Comparison of ENCODE assay signal across 9 cellular contexts in the genomic region with DNA sequence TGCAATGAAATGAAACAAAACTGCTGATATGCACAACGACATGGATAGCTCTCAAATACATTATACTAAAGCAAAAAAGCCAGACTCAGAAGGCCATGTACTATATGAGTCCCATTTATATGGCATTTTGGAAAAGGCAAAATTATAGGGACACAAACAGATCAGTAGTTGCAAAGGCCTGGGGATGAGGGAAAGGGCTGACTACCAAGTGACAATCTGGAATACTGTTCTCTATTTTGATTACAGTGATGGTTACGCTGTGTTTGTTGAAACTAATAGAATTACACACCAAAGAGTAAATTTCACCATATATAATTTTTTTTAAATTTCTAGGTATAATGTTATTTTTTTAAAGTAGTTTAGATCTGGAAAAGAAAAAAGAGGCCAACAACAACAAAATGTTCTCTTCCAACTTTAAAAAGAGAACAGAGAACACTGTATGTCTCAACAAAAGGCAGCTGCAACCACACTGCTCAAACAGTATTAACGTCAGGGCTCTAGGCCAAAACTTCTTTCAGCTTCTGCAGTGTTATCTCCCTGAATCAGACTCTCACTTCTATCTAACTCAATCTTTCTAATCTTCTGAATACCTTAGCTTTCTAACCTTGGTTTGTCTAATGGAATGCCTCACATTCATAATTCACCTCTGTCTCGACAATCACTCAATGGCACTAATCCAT.
DNase-seq lines count a peak whose midpoint lies in the region; ATAC-seq lines count a peak whose summit lies in the region.
"Had no signal": no experiment of that assay in that cellular context is flagged by ENCODE, and none has a peak within 500 bp of the region (broad histone marks: within the 10 kb centered on the region; RNA-seq: fewer than 3 reads in every experiment).

No MANE protein-coding gene starts in this region.

- H3K36me3 ChIP-seq in skeletal muscle satellite cell (ENCODE audit: insufficient read depth, low read length) = peaks cover 7% of the 10 kb centered on the region
- H3K36me3 ChIP-seq: thoracic aorta had no signal

- no peaks in the 10 kb centered on the region for H3K27me3 ChIP-seq in skeletal muscle satellite cell (ENCODE audit: control insufficient read depth, insufficient read depth, low read length)

- peak overlapping the region; percentile 29 for H3K9ac ChIP-seq in skeletal muscle satellite cell (ENCODE audit: low read depth, low read length)

- peak overlapping the region; percentile 17 for H3K4me3 ChIP-seq in skeletal muscle satellite cell (ENCODE audit: low read length)
- H3K4me3 ChIP-seq: thoracic aorta had no signal

- no peaks in the 10 kb centered on the region for H3K9me3 ChIP-seq in skeletal muscle satellite cell (replicated peaks; ENCODE audit: low read length)
- H3K9me3 ChIP-seq: thoracic aorta had no signal

- H3K4me2 ChIP-seq in skeletal muscle satellite cell (ENCODE audit: low read length) = peak overlapping the region; percentile 65

- H3K4me1 ChIP-seq in skeletal muscle satellite cell (ENCODE audit: control insufficient read depth, insufficient read depth, low read length) = peaks cover 22% of the 10 kb centered on the region

- DNase-seq in NCI-H82 treated with DMSO at 0.1 percent for 48 hours (lab: John Stamatoyannopoulos, UW; ENCODE audit: unreplicated experiment) (peak; percentile 99), fibroblast of the conjunctiva (ENCODE audit: low read depth) (peak; percentile 24), iPS-NIHi11 (ENCODE audit: low spot score) (no peak), NCI-H1048 (lab: John Stamatoyannopoulos, UW) (no peak)
- no peak for DNase-seq in activated T-cell treated with anti-CD3 and anti-CD28 coated beads, Interleukin-2, amount 50 U/mL, for 48 hours

- ATAC-seq in GM18511 (IDR thresholded peaks at IDR 0.05; ENCODE audit: unreplicated experiment) = peak; percentile 60
- no peak for ATAC-seq in GM21526 (IDR thresholded peaks at IDR 0.05; ENCODE audit: low FRiP score, unreplicated experiment)

Comparison
In these comparisons a context has a peak if more than half of its experiments do, and no peak if none do; other contexts are left out.
1. DNase-seq: peak in NCI-H82 treated with DMSO at 0.1 percent for 48 hours (single experiment) and fibroblast of the conjunctiva (single experiment); none in activated T-cell treated with anti-CD3 and anti-CD28 coated beads, Interleukin-2, amount 50 U/mL, for 48 hours (0 of 2), iPS-NIHi11 (single experiment) and NCI-H1048 (single experiment).